12 cellular contexts compared by ENCODE assay signal in genomic region chr16:57862698-57863433, GRCh38.
DNase-seq lines count a peak whose midpoint lies in the region; ATAC-seq and TF ChIP-seq lines count a peak whose summit lies in the region.
"Had no signal": no experiment of that assay in that cellular context is flagged by ENCODE, and none has a peak within 500 bp of the region (broad histone marks: within the 10 kb centered on the region; RNA-seq: fewer than 3 reads in every experiment).

No MANE protein-coding gene starts in this region.

- H3K36me3 ChIP-seq in cardiac muscle cell = no peaks in the 10 kb centered on the region
- no peaks in the 10 kb centered on the region for H3K36me3 ChIP-seq in heart left ventricle
- H3K36me3 ChIP-seq in body of pancreas (replicated peaks in 1 of 2; ENCODE audit: insufficient read depth in 1 of 2, low read depth in 2 of 2) = no peaks in the 10 kb centered on the region
- H3K36me3 ChIP-seq in mesenchymal stem cell (ENCODE audit: control insufficient read depth in 1 of 2, insufficient read depth in 2 of 2, low read depth in 1 of 2, low read length in 2 of 2) = no peaks in the 10 kb centered on the region
- H3K36me3 ChIP-seq: suprapubic skin had no signal

- DNase-seq in cardiac muscle cell (ENCODE audit: low read depth in 1 of 2, low spot score in 1 of 2) (peak in 1 of 2 donors; percentile 48), heart left ventricle (no peak), body of pancreas (no peak), mesenchymal stem cell (no peak), NCI-H146 treated with DMSO at 0.1 percent for 48 hours (lab: John Stamatoyannopoulos, UW; ENCODE audit: unreplicated experiment) (no peak)
- DNase-seq in stimulated activated CD4-positive, alpha-beta T cell treated with anti-CD3 and anti-CD28 coated beads, Interleukin-4, amount 100 ng/mL, for 24 hours = no peak
- DNase-seq: 8988T; activated CD8-positive, alpha-beta memory T cell treated with anti-CD3 and anti-CD28 coated beads, Interleukin-2, amount 50 U/mL, for 48 hours; CD4-positive, alpha-beta T cell had no signal

- peak overlapping the region; percentile 24 for H2AK5ac ChIP-seq in mesenchymal stem cell (ENCODE audit: low read length, severe bottlenecking)

- H2BK5ac ChIP-seq in mesenchymal stem cell (ENCODE audit: low read depth, low read length, poor library complexity, severe bottlenecking) = peak overlapping the region; percentile 53

- no peak for TF ChIP-seq POLR2A in heart left ventricle (IDR thresholded peaks at IDR 0.05)
- TF ChIP-seq POLR2A in body of pancreas (IDR thresholded peaks at IDR 0.05) = no peak

- peak overlapping the region; percentile 19 for H4K8ac ChIP-seq in mesenchymal stem cell (ENCODE audit: low read length)

- no peak overlapping the region for H2BK12ac ChIP-seq in mesenchymal stem cell (ENCODE audit: low read length in 2 of 2)

- no peak overlapping the region for H3K4ac ChIP-seq in mesenchymal stem cell (ENCODE audit: low read depth in 1 of 2, low read length in 2 of 2)

- H3K9me3 ChIP-seq in cardiac muscle cell (ENCODE audit: low read depth) = no peaks in the 10 kb centered on the region
- H3K9me3 ChIP-seq in heart left ventricle = no peaks in the 10 kb centered on the region
- no peaks in the 10 kb centered on the region for H3K9me3 ChIP-seq in body of pancreas
- H3K9me3 ChIP-seq in mesenchymal stem cell (ENCODE audit: control insufficient read depth, low read length) = no peaks in the 10 kb centered on the region
- H3K9me3 ChIP-seq: suprapubic skin had no signal

- H3K18ac ChIP-seq in mesenchymal stem cell (ENCODE audit: low read depth in 1 of 2, low read length in 2 of 2) = no peak overlapping the region

- 64 to 73% (median 66%) methylated on average over 9 of the region's 9 CpGs for WGBS in heart left ventricle, 4 donors
- WGBS in body of pancreas, 2 donors = 44 to 47% methylated on average over 9 of the region's 9 CpGs
- WGBS in mesenchymal stem cell = 70% methylated on average over 7 of the region's 9 CpGs

- intact Hi-C loops in heart left ventricle (cut with DNase I) (loop anchor here (1.0 to 10.0 kb wide), 11 partner anchors 58 to 288 kb away; partner anchors contain the start of gene KIFC3 (in 3 of the 10)), body of pancreas (cut with DNase I) (no loop called here)

- H2BK120ac ChIP-seq in mesenchymal stem cell (ENCODE audit: low read depth, low read length) = no peak overlapping the region

- no peak overlapping the region for H2BK15ac ChIP-seq in mesenchymal stem cell (ENCODE audit: low read depth, poor library complexity, severe bottlenecking)

- H4K91ac ChIP-seq in mesenchymal stem cell (ENCODE audit: low read length) = no peak overlapping the region

- peak overlapping the region in 1 of 2 experiments; percentile 53 for H3K14ac ChIP-seq in mesenchymal stem cell (ENCODE audit: low read length in 2 of 2)

- ATAC-seq in heart left ventricle (no peak), body of pancreas (peak; percentile 20), HG03457 (IDR thresholded peaks at IDR 0.05; ENCODE audit: unreplicated experiment) (no peak), HG03354 (IDR thresholded peaks at IDR 0.05; ENCODE audit: poor library complexity, severe bottlenecking, unreplicated experiment) (no peak)

- H3K27me3 ChIP-seq in cardiac muscle cell = no peaks in the 10 kb centered on the region
- H3K27me3 ChIP-seq in heart left ventricle = no peaks in the 10 kb centered on the region
- no peaks in the 10 kb centered on the region for H3K27me3 ChIP-seq in body of pancreas
- peaks cover 0 to 12% of the 10 kb centered on the region in 2 experiments for H3K27me3 ChIP-seq in mesenchymal stem cell (ENCODE audit: control insufficient read depth in 1 of 2, insufficient read depth in 1 of 2, low read length in 2 of 2)
- H3K27me3 ChIP-seq: suprapubic skin had no signal

- H3K23ac ChIP-seq in mesenchymal stem cell (ENCODE audit: low read length in 2 of 2) = no peak overlapping the region

- H3K4me1 ChIP-seq in cardiac muscle cell (ENCODE audit: low read depth) (peaks cover 53% of the 10 kb centered on the region), heart left ventricle (peaks cover 0 to 33% (median 13%) of the 10 kb centered on the region in 12 donors), body of pancreas (peaks cover 13% of the 10 kb centered on the region), mesenchymal stem cell (ENCODE audit: control insufficient read depth, insufficient read depth, low read depth, low read length) (peaks cover 14% of the 10 kb centered on the region)

- TF ChIP-seq CTCF in cardiac muscle cell (IDR thresholded peaks at IDR 0.05; ENCODE audit: low read depth, low read length) (no peak), heart left ventricle (IDR thresholded peaks at IDR 0.05) (no peak), body of pancreas (IDR thresholded peaks at IDR 0.05) (no peak)

- H3K4me3 ChIP-seq in cardiac muscle cell (no peak overlapping the region), heart left ventricle (no peak overlapping the region), body of pancreas (no peak overlapping the region), mesenchymal stem cell (ENCODE audit: insufficient read depth in 1 of 2, low read depth in 1 of 2, low read length in 2 of 2) (no peak overlapping the region)
- H3K4me3 ChIP-seq: suprapubic skin had no signal

- H2AFZ ChIP-seq in mesenchymal stem cell (ENCODE audit: low read depth, low read length) = no peak overlapping the region

- no peaks in the 10 kb centered on the region for H3K79me1 ChIP-seq in mesenchymal stem cell (replicated peaks; ENCODE audit: low read length, poor library complexity, severe bottlenecking)

- no peak overlapping the region for H3K4me2 ChIP-seq in mesenchymal stem cell (ENCODE audit: low read length, poor library complexity, severe bottlenecking)

- peak overlapping the region; percentile 71 for H3K27ac ChIP-seq in cardiac muscle cell
- H3K27ac ChIP-seq in heart left ventricle = peak overlapping the region in 4 of 12 donors; percentile 6 to 58 (median 18)
- peak overlapping the region in 2 of 4 donors; percentile 55 to 65 for H3K27ac ChIP-seq in body of pancreas
- H3K27ac ChIP-seq in mesenchymal stem cell (ENCODE audit: low read length, poor library complexity, severe bottlenecking) = peak overlapping the region; percentile 81
- H3K27ac ChIP-seq: suprapubic skin had no signal

- peak overlapping the region; percentile 41 for H3K9ac ChIP-seq in mesenchymal stem cell (ENCODE audit: low read length)
